Comparison of ENCODE assay signal across 2 cellular contexts in genomic region chr16:85520853-85521736, GRCh38.
TF ChIP-seq lines count a peak whose summit lies in the region.

No MANE protein-coding gene starts in this region.

TF ChIP-seq in WTC11, 78 proteins besides CTCF, POLR2A, EP300 and RAD21 (continued from another document):
- TF ChIP-seq AFF4 (CRISPR knock-in tag; IDR thresholded peaks at IDR 0.05; ENCODE audit: borderline replicate concordance), result no peak
- no peak for TF ChIP-seq CDX4 (CRISPR knock-in tag; IDR thresholded peaks at IDR 0.05; ENCODE audit: borderline replicate concordance)
- peak; percentile 77 for TF ChIP-seq GABPB1 (CRISPR knock-in tag; IDR thresholded peaks at IDR 0.05)
- TF ChIP-seq ATF3 (CRISPR knock-in tag; conservative IDR thresholded peaks at IDR 0.05), result no peak

TF ChIP-seq in HepG2, 621 proteins besides CTCF, POLR2A, EP300 and RAD21 (continued from another document and continues in another):
- TF ChIP-seq ZNF576 (CRISPR knock-in tag; IDR thresholded peaks at IDR 0.05), result 0 out of 2 replicates have a peak, but pooled peaks have one; percentile 46
- TF ChIP-seq ZNF292 (CRISPR knock-in tag; IDR thresholded peaks at IDR 0.05; ENCODE audit: borderline replicate concordance, low read depth), result peak; percentile 70; the same call in 1 of the 2 replicates
- TF ChIP-seq ARID4A (CRISPR knock-in tag; IDR thresholded peaks at IDR 0.05; ENCODE audit: borderline replicate concordance), result peak; percentile 82; the same call in 1 of the 2 replicates
- no peak for TF ChIP-seq ZFP36L1 (CRISPR knock-in tag; IDR thresholded peaks at IDR 0.05)
- TF ChIP-seq CBX5 (CRISPR knock-in tag; IDR thresholded peaks at IDR 0.05; ENCODE audit: borderline replicate concordance), result peak; percentile 39; the same call in 1 of the 2 replicates
- peak; percentile 53; the same call in 1 of the 2 replicates for TF ChIP-seq ZNF205 (CRISPR knock-in tag; IDR thresholded peaks at IDR 0.05)
- TF ChIP-seq MTF2 (CRISPR knock-in tag; IDR thresholded peaks at IDR 0.05; ENCODE audit: borderline replicate concordance), result 0 out of 2 replicates have a peak, but pooled peaks have one; percentile 32
- TF ChIP-seq SMARCC2 (IDR thresholded peaks at IDR 0.05), result no peak
- no peak for TF ChIP-seq SMAD3 (CRISPR knock-in tag; IDR thresholded peaks at IDR 0.05)
- peak; percentile 29; the same call in 1 of the 2 replicates for TF ChIP-seq TFDP1 (CRISPR knock-in tag; IDR thresholded peaks at IDR 0.05; ENCODE audit: borderline replicate concordance)
- TF ChIP-seq ISL2 (CRISPR knock-in tag; IDR thresholded peaks at IDR 0.05), result peak; percentile 49; the same call in 1 of the 2 replicates
- TF ChIP-seq ZNF83 (CRISPR knock-in tag; IDR thresholded peaks at IDR 0.05; ENCODE audit: borderline replicate concordance), result no peak
- 0 out of 2 replicates have a peak, but pooled peaks have one; percentile 54 for TF ChIP-seq MED13 (CRISPR knock-in tag; IDR thresholded peaks at IDR 0.05)
- peak; percentile 79; the same call in 1 of the 2 replicates for TF ChIP-seq ZNF609 (CRISPR knock-in tag; IDR thresholded peaks at IDR 0.05; ENCODE audit: borderline replicate concordance)
- TF ChIP-seq ZNF280D (CRISPR knock-in tag; IDR thresholded peaks at IDR 0.05), result 0 out of 2 replicates have a peak, but pooled peaks have one; percentile 84
- TF ChIP-seq SATB2 (CRISPR knock-in tag; IDR thresholded peaks at IDR 0.05), result no peak
- TF ChIP-seq ZNF605 (CRISPR knock-in tag; IDR thresholded peaks at IDR 0.05), result 0 out of 2 replicates have a peak, but pooled peaks have one; percentile 30
- peak; percentile 53; the same call in 1 of the 2 replicates for TF ChIP-seq UBTF (CRISPR knock-in tag; IDR thresholded peaks at IDR 0.05)
- TF ChIP-seq MYPOP (CRISPR knock-in tag; IDR thresholded peaks at IDR 0.05), result 0 out of 2 replicates have a peak, but pooled peaks have one; percentile 18
- 0 out of 2 replicates have a peak, but pooled peaks have one; percentile 66 for TF ChIP-seq ZNF552 (CRISPR knock-in tag; IDR thresholded peaks at IDR 0.05; ENCODE audit: borderline replicate concordance)
- TF ChIP-seq ZNF276 (CRISPR knock-in tag; IDR thresholded peaks at IDR 0.05; ENCODE audit: low read depth), result no peak
- TF ChIP-seq JUND (CRISPR knock-in tag; IDR thresholded peaks at IDR 0.05), result peak; percentile 30; the same call in 1 of the 2 replicates
- TF ChIP-seq SRY (CRISPR knock-in tag; IDR thresholded peaks at IDR 0.05), result no peak
- TF ChIP-seq KLF16 (CRISPR knock-in tag; IDR thresholded peaks at IDR 0.05), result peak in 1 of 2 experiments; percentile 39; a peak in 1 of 4 replicates
- 0 out of 2 replicates have a peak, but pooled peaks have one; percentile 17 for TF ChIP-seq HNRNPL (IDR thresholded peaks at IDR 0.05; ENCODE audit: low read depth, low read length)
- no peak for TF ChIP-seq ZBTB33 (CRISPR knock-in tag; IDR thresholded peaks at IDR 0.05)
- TF ChIP-seq NFYB (CRISPR knock-in tag; IDR thresholded peaks at IDR 0.05), result peak; percentile 14; the same call in 1 of the 2 replicates
- peak; percentile 99 for TF ChIP-seq MTA1 (CRISPR knock-in tag; IDR thresholded peaks at IDR 0.05; ENCODE audit: borderline replicate concordance)
- TF ChIP-seq ZNF350 (CRISPR knock-in tag; IDR thresholded peaks at IDR 0.05; ENCODE audit: borderline replicate concordance, low read depth), result peak; percentile 64
- peak; percentile 77; the same call in 1 of the 2 replicates for TF ChIP-seq ZBTB7B (CRISPR knock-in tag; IDR thresholded peaks at IDR 0.05)
